9 cellular contexts compared by ENCODE assay signal in genomic region chr1:150072959-150073358, GRCh38.
DNase-seq lines count a peak whose midpoint lies in the region; TF ChIP-seq lines count a peak whose summit lies in the region.
"Had no signal": no experiment of that assay in that cellular context is flagged by ENCODE, and none has a peak within 500 bp of the region (broad histone marks: within the 10 kb centered on the region; RNA-seq: fewer than 3 reads in every experiment).

No MANE protein-coding gene starts in this region.

- H3K36me3 ChIP-seq in neutrophil: no peaks in the 10 kb centered on the region

- TF ChIP-seq CTCF in neutrophil (IDR thresholded peaks at IDR 0.05): peak; percentile 72

- no peaks in the 10 kb centered on the region for H3K27me3 ChIP-seq in neutrophil

- no peaks in the 10 kb centered on the region for H3K9me3 ChIP-seq in neutrophil

- no peak overlapping the region for H3K27ac ChIP-seq in neutrophil

- no peak overlapping the region for H3K4me3 ChIP-seq in neutrophil (ENCODE audit: low read depth in 1 of 2, low read length in 1 of 2)

- DNase-seq in NCI-H2107 treated with DMSO at 0.1 percent for 48 hours (lab: John Stamatoyannopoulos, UW; ENCODE audit: unreplicated experiment) (peak; percentile 45), NCI-H2107 (lab: John Stamatoyannopoulos, UW) (no peak), NCI-H1694 (lab: John Stamatoyannopoulos, UW) (peak; percentile 12), NK-92 (lab: John Stamatoyannopoulos, UW; ENCODE audit: unreplicated experiment) (no peak)
- DNase-seq in central memory CD4-positive, alpha-beta T cell: peak; percentile 33
- DNase-seq in activated CD4-positive, CD25-positive, alpha-beta regulatory T cell (lab: John Stamatoyannopoulos, UW): no peak
- no peak for DNase-seq in activated CD4-positive, alpha-beta T cell treated with anti-CD3 and anti-CD28 coated beads for 1 hour
- DNase-seq: right cardiac atrium had no signal

- peaks cover 1% of the 10 kb centered on the region in 2 experiments for H3K4me1 ChIP-seq in neutrophil (ENCODE audit: control insufficient read depth in 1 of 2, insufficient read depth in 1 of 2, low read depth in 1 of 2, low read length in 1 of 2)

Comparison
In these comparisons a context has a peak if more than half of its experiments do, and no peak if none do; other contexts are left out.
1. DNase-seq: peak in NCI-H2107 treated with DMSO at 0.1 percent for 48 hours (single experiment), NCI-H1694 (single experiment) and central memory CD4-positive, alpha-beta T cell (single experiment); none in NCI-H2107 (single experiment), NK-92 (single experiment), activated CD4-positive, CD25-positive, alpha-beta regulatory T cell (0 of 4) and activated CD4-positive, alpha-beta T cell treated with anti-CD3 and anti-CD28 coated beads for 1 hour (single experiment).